Comparison of ENCODE assay signal across 29 cellular contexts in genomic region chr13:65479692-65480091, GRCh38.
"Had no signal": no experiment of that assay in that cellular context is flagged by ENCODE, and none has a peak within 500 bp of the region (broad histone marks: within the 10 kb centered on the region; RNA-seq: fewer than 3 reads in every experiment).

No MANE protein-coding gene starts in this region.

- DNase-seq: activated CD4-positive, alpha-beta memory T cell treated with anti-CD3 and anti-CD28 coated beads for 36 hours; activated CD4-positive, alpha-beta T cell treated with anti-CD3 and anti-CD28 coated beads for 36 hours; activated CD4-positive, alpha-beta T cell treated with anti-CD3 and anti-CD28 coated beads, Interleukin-2, amount 10 ng/mL, durations not matched to agents 24 days and 14 days; activated CD4-positive, CD25-positive, alpha-beta regulatory T cell; activated CD4-positive, CD25-positive, alpha-beta regulatory T cell treated with anti-CD3 and anti-CD28 coated beads, Interleukin-2, amount 50 U/mL, for 72 hours; activated CD8-positive, alpha-beta memory T cell treated with anti-CD3 and anti-CD28 coated beads, Interleukin-2, amount 10 ng/mL, durations not matched to agents 7 days and 5 days; activated CD8-positive, alpha-beta memory T cell treated with anti-CD3 and anti-CD28 coated beads, Interleukin-2, amount 50 U/mL, for 4 hours; activated CD8-positive, alpha-beta T cell treated with anti-CD3 and anti-CD28 coated beads, Interleukin-2, amount 10 ng/mL, durations not matched to agents 7 days and 5 days; activated effector memory CD4-positive, alpha-beta T cell treated with anti-CD3 and anti-CD28 coated beads, Interleukin-2, amount 50 U/mL, for 16 hours; activated naive CD4-positive, alpha-beta T cell treated with anti-CD3 and anti-CD28 coated beads for 36 hours; activated naive CD8-positive, alpha-beta T cell treated with anti-CD3 and anti-CD28 coated beads for 36 hours; activated naive CD8-positive, alpha-beta T cell treated with anti-CD3 and anti-CD28 coated beads, Interleukin-2, amount 50 U/mL, for 24 hours; activated T-cell treated with anti-CD3 and anti-CD28 coated beads, Interleukin-2, amount 50 U/mL, for 1 hour; activated T-cell treated with anti-CD3 and anti-CD28 coated beads, Interleukin-2, amount 50 U/mL, for 48 hours; adrenal gland; amygdala; aorta; body of pancreas; caudate nucleus; cortex of kidney; dermis blood vessel endothelial cell; effector CD4-positive, alpha-beta T cell; effector memory CD8-positive, alpha-beta T cell; erythroblast; foreskin keratinocyte; gastrocnemius medialis; glutamatergic neuron; heart left ventricle had no signal

- H3K36me3 ChIP-seq: adrenal gland, esophagus muscularis mucosa, gastrocnemius medialis, heart left ventricle had no signal

- H3K9me3 ChIP-seq: adrenal gland, body of pancreas, esophagus muscularis mucosa, gastrocnemius medialis had no signal

- H3K27ac ChIP-seq: adrenal gland, body of pancreas, esophagus muscularis mucosa, foreskin keratinocyte, gastrocnemius medialis, heart left ventricle had no signal

- H3K27me3 ChIP-seq: adrenal gland, body of pancreas, esophagus muscularis mucosa, foreskin keratinocyte, gastrocnemius medialis, heart left ventricle had no signal

- H3K4me1 ChIP-seq: adrenal gland, body of pancreas, esophagus muscularis mucosa, foreskin keratinocyte, gastrocnemius medialis, heart left ventricle had no signal

- H3K4me3 ChIP-seq: adrenal gland, body of pancreas, esophagus muscularis mucosa, gastrocnemius medialis, heart left ventricle had no signal
